Comparison of ENCODE assay signal across 7 cellular contexts in genomic region chr12:28194621-28195020, GRCh38. TPM values are rescaled to one million over a fixed set of nuclear protein-coding genes. Genes with fewer than 3 reads are reported as not detected.
DNase-seq lines count a peak whose midpoint lies in the region; ATAC-seq, FAIRE-seq and TF ChIP-seq lines count a peak whose summit lies in the region.
"Not testable (repeated sequence)": the region's sequence is repeated elsewhere in the genome, so short reads cannot be mapped to it uniquely, and the experiment has no call there.

No MANE protein-coding gene starts in this region.

- H3K27me3 Mint-ChIP-seq in activated naive CD8-positive, alpha-beta T cell treated with anti-CD3 and anti-CD28 coated beads, Interleukin-2, amount 50 U/mL, for 24 hours; immature natural killer cell (ENCODE audit: low read depth in 3 of 3); natural killer cell treated with Interleukin-12 subunit alpha and Interleukin-12 subunit beta and Interleukin-15 and Interleukin-18, amount 100 ng/mL, for 72 hours; progenitor cell of endocrine pancreas: not testable (repeated sequence)

- H4K20me1 ChIP-seq in Loucy (ENCODE audit: insufficient read depth, low read length, poor library complexity, severe bottlenecking), result peaks cover 31% of the 10 kb centered on the region

- not testable (repeated sequence) for H3K9me2 ChIP-seq in Loucy (replicated peaks; ENCODE audit: low read depth, low read length)

- not testable (repeated sequence) for DNase-seq in HTR-8/SVneo (ENCODE audit: insufficient read length, low spot score); activated naive CD8-positive, alpha-beta T cell treated with anti-CD3 and anti-CD28 coated beads, Interleukin-2, amount 50 U/mL, for 24 hours; natural killer cell treated with Interleukin-12 subunit alpha and Interleukin-12 subunit beta and Interleukin-15 and Interleukin-18, amount 100 ng/mL, for 72 hours (ENCODE audit: low spot score); progenitor cell of endocrine pancreas (ENCODE audit: low spot score, unreplicated experiment)
- DNase-seq in SW480 (ENCODE audit: low spot score) (peak; percentile 97), immature natural killer cell (peak; percentile 21 to 45 (median 38))

- TF ChIP-seq CTCF in Loucy (conservative IDR thresholded peaks at IDR 0.05; ENCODE audit: low read length); progenitor cell of endocrine pancreas (IDR thresholded peaks at IDR 0.05; ENCODE audit: unreplicated experiment): not testable (repeated sequence)

- peak overlapping the region; percentile 61 for H3K4me2 ChIP-seq in Loucy (ENCODE audit: low read depth, low read length, poor library complexity, severe bottlenecking)

- H3K27ac Mint-ChIP-seq in activated naive CD8-positive, alpha-beta T cell treated with anti-CD3 and anti-CD28 coated beads, Interleukin-2, amount 50 U/mL, for 24 hours, result peak overlapping the region; percentile 37
- H3K27ac Mint-ChIP-seq in immature natural killer cell (peak overlapping the region in 5 of 6 donors; percentile 21 to 78 (median 46)), progenitor cell of endocrine pancreas (peak overlapping the region; percentile 46)
- peak overlapping the region in 1 of 2 donors; percentile 43 for H3K27ac Mint-ChIP-seq in natural killer cell treated with Interleukin-12 subunit alpha and Interleukin-12 subunit beta and Interleukin-15 and Interleukin-18, amount 100 ng/mL, for 72 hours

- peak; percentile 94 for FAIRE-seq in HTR-8/SVneo (lab: Jason Lieb, UNC)

- not testable (repeated sequence) for H3K9ac ChIP-seq in Loucy (ENCODE audit: low read depth, low read length, poor library complexity, severe bottlenecking)

- H3F3A ChIP-seq in Loucy (ENCODE audit: low read depth), result peaks cover 10% of the 10 kb centered on the region; the same call in 1 of the 2 replicates

- H3K27me3 ChIP-seq in Loucy (ENCODE audit: insufficient read depth, low read length, poor library complexity, severe bottlenecking), result not testable (repeated sequence)

- H3K4me1 Mint-ChIP-seq in activated naive CD8-positive, alpha-beta T cell treated with anti-CD3 and anti-CD28 coated beads, Interleukin-2, amount 50 U/mL, for 24 hours, result peaks cover 49% of the 10 kb centered on the region
- H3K4me1 Mint-ChIP-seq in immature natural killer cell (peaks cover 49 to 62% of the 10 kb centered on the region in 2 donors), progenitor cell of endocrine pancreas (ENCODE audit: low read depth) (peaks cover 14% of the 10 kb centered on the region)
- peaks cover 39 to 46% of the 10 kb centered on the region in 2 donors for H3K4me1 Mint-ChIP-seq in natural killer cell treated with Interleukin-12 subunit alpha and Interleukin-12 subunit beta and Interleukin-15 and Interleukin-18, amount 100 ng/mL, for 72 hours (ENCODE audit: low read depth in 2 of 2)

- not testable (repeated sequence) for H3K9me3 Mint-ChIP-seq in activated naive CD8-positive, alpha-beta T cell treated with anti-CD3 and anti-CD28 coated beads, Interleukin-2, amount 50 U/mL, for 24 hours; immature natural killer cell; natural killer cell treated with Interleukin-12 subunit alpha and Interleukin-12 subunit beta and Interleukin-15 and Interleukin-18, amount 100 ng/mL, for 72 hours
- H3K9me3 Mint-ChIP-seq in progenitor cell of endocrine pancreas (ENCODE audit: low read depth), result peaks cover 36% of the 10 kb centered on the region

- peaks cover 23% of the 10 kb centered on the region for H3K36me3 Mint-ChIP-seq in activated naive CD8-positive, alpha-beta T cell treated with anti-CD3 and anti-CD28 coated beads, Interleukin-2, amount 50 U/mL, for 24 hours (ENCODE audit: low read depth)
- H3K36me3 Mint-ChIP-seq in immature natural killer cell, result not testable (repeated sequence)
- peaks cover 17% of the 10 kb centered on the region for H3K36me3 Mint-ChIP-seq in natural killer cell treated with Interleukin-12 subunit alpha and Interleukin-12 subunit beta and Interleukin-15 and Interleukin-18, amount 100 ng/mL, for 72 hours
- peaks cover 30% of the 10 kb centered on the region for H3K36me3 Mint-ChIP-seq in progenitor cell of endocrine pancreas (ENCODE audit: insufficient read depth)

- H3K4me1 ChIP-seq in Loucy (ENCODE audit: insufficient read depth, low read length, poor library complexity, severe bottlenecking), result peaks cover 40% of the 10 kb centered on the region

- not testable (repeated sequence) for H2AFZ ChIP-seq in Loucy (ENCODE audit: low read length)

- peaks cover 56% of the 10 kb centered on the region for H3K79me2 ChIP-seq in Loucy (ENCODE audit: insufficient read depth, low read length)

- not testable (repeated sequence) for ATAC-seq in activated naive CD8-positive, alpha-beta T cell treated with anti-CD3 and anti-CD28 coated beads, Interleukin-2, amount 50 U/mL, for 24 hours; natural killer cell treated with Interleukin-12 subunit alpha and Interleukin-12 subunit beta and Interleukin-15 and Interleukin-18, amount 100 ng/mL, for 72 hours

- not testable (repeated sequence) for H3K36me3 ChIP-seq in Loucy (ENCODE audit: insufficient read depth, low read length)

- not testable (repeated sequence) for H3K9me3 ChIP-seq in Loucy (ENCODE audit: insufficient read depth, low read depth, low read length)

- not testable (repeated sequence) for H3K4me3 Mint-ChIP-seq in activated naive CD8-positive, alpha-beta T cell treated with anti-CD3 and anti-CD28 coated beads, Interleukin-2, amount 50 U/mL, for 24 hours; progenitor cell of endocrine pancreas (ENCODE audit: low read depth)
- peak overlapping the region in 4 of 5 donors; percentile 35 to 68 (median 58) for H3K4me3 Mint-ChIP-seq in immature natural killer cell
- H3K4me3 Mint-ChIP-seq in natural killer cell treated with Interleukin-12 subunit alpha and Interleukin-12 subunit beta and Interleukin-15 and Interleukin-18, amount 100 ng/mL, for 72 hours, result peak overlapping the region; percentile 22

- peak overlapping the region; percentile 47 for H3K4me3 ChIP-seq in Loucy (ENCODE audit: low read length, poor library complexity, severe bottlenecking)

RNA-seq across cellular contexts. Expression of gene CCDC91, which starts 4.4 kb away (rescaled TPM):
- 10 to 100 TPM; 46.8 to 60.1 (median 54.3) TPM for polyA plus RNA-seq in immature natural killer cell
- total RNA-seq in natural killer cell treated with Interleukin-12 subunit alpha and Interleukin-12 subunit beta and Interleukin-15 and Interleukin-18, amount 100 ng/mL, for 72 hours, result 10 to 100 TPM; 21.7 to 44.6 TPM
- total RNA-seq in progenitor cell of endocrine pancreas, result 46.4 and 51.3 TPM in 2 replicates
